9 cellular contexts compared by ENCODE assay signal in the genomic region with DNA sequence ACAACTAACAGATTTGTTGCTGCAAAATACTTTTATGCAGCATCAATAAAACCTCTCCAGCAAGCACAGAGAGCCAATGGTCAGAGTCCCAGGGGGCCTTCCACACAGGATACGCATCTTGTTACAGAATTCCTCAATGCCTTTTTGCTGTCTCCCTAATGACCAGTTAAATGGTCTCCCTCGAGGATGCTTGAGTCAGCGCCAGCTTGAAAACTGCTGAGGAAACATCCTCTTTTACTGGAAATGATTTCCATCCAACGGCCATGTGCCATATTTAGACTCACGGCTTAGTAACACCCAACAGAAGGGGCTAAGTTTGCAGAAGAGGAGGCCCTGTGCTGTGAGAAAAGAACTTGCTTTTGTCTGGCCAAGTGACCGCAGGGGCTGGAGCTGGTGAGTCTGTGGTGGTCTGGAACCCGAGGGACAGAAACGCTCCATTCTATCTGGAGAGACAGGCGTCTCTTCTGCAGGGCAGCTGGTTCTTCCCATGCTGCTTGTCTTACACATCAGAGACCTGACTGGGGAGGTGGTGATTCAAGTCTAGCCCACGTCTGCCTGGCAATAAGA.
DNase-seq lines count a peak whose midpoint lies in the region; ATAC-seq, FAIRE-seq and TF ChIP-seq lines count a peak whose summit lies in the region.
"Had no signal": no experiment of that assay in that cellular context is flagged by ENCODE, and none has a peak within 500 bp of the region (broad histone marks: within the 10 kb centered on the region; RNA-seq: fewer than 3 reads in every experiment).

No MANE protein-coding gene starts in this region.

- peak overlapping the region; percentile 56 for H3K9ac ChIP-seq in astrocyte (ENCODE audit: low read length)

- WGBS in aorta, 2 donors, result 41 to 43% methylated on average over 10 of the region's 10 CpGs
- WGBS in esophagus squamous epithelium, 2 donors, result 47 to 68% methylated on average over 8 to 9 of the region's 10 CpGs

- H2AFZ ChIP-seq in astrocyte (ENCODE audit: low read depth, low read length), result peak overlapping the region; percentile 29

- peak; percentile 9 for DNase-seq in SKM-1 treated with dmso at 0.1 percent for 144 hours (lab: John Stamatoyannopoulos, UW; ENCODE audit: unreplicated experiment)
- DNase-seq in SKM-1 (lab: John Stamatoyannopoulos, UW; ENCODE audit: unreplicated experiment), result no peak
- peak; percentile 97 for DNase-seq in astrocyte (ENCODE audit: low read depth)
- peak; percentile 8 for DNase-seq in left kidney (ENCODE audit: low read depth, low spot score)
- DNase-seq in aorta, result peak; percentile 85 to 89
- no peak for DNase-seq in GF-D8 (lab: John Stamatoyannopoulos, UW)
- no peak for DNase-seq in esophagus squamous epithelium (lab: John Stamatoyannopoulos, UW)
- DNase-seq: foreskin keratinocyte had no signal

- H3K27ac Mint-ChIP-seq in astrocyte (ENCODE audit: unreplicated experiment), result peak overlapping the region; percentile 79

- H3K27ac ChIP-seq in astrocyte (ENCODE audit: low read depth, low read length), result peak overlapping the region; percentile 87
- no peak overlapping the region for H3K27ac ChIP-seq in aorta (ENCODE audit: low read depth in 1 of 2, low read length in 2 of 2)
- H3K27ac ChIP-seq in esophagus squamous epithelium, result peak overlapping the region in 2 of 4 donors; percentile 41 to 49
- H3K27ac ChIP-seq: foreskin keratinocyte had no signal

- H4K20me1 ChIP-seq in astrocyte (ENCODE audit: insufficient read depth, low read length), result no peaks in the 10 kb centered on the region

- no peaks in the 10 kb centered on the region for H3K79me2 ChIP-seq in astrocyte (ENCODE audit: insufficient read depth, low read length)

- intact Hi-C loops in aorta (cut with DNase I), result loop anchor here in 1 of 2 donors (10.0 kb wide), 1 partner anchor 369 kb away; no protein-coding TSS in a partner anchor
- intact Hi-C loops in esophagus squamous epithelium (cut with DNase I), result no loop called here

- no peaks in the 10 kb centered on the region for H3K36me3 Mint-ChIP-seq in astrocyte (ENCODE audit: low read depth, unreplicated experiment)

- TF ChIP-seq CTCF in astrocyte (IDR thresholded peaks at IDR 0.05; ENCODE audit: insufficient read depth, low read depth, low read length) (no peak), esophagus squamous epithelium (IDR thresholded peaks at IDR 0.05) (no peak)

- FAIRE-seq in astrocyte (lab: Jason Lieb, UNC), result peak; percentile 98

- H3K4me1 ChIP-seq in astrocyte (ENCODE audit: insufficient read depth, low read length), result peaks cover 44% of the 10 kb centered on the region
- H3K4me1 ChIP-seq in aorta (ENCODE audit: control insufficient read depth in 1 of 2, insufficient read depth in 2 of 2, low read length in 2 of 2), result no peaks in the 10 kb centered on the region
- H3K4me1 ChIP-seq in esophagus squamous epithelium, result peaks cover 0 to 27% (median 9%) of the 10 kb centered on the region in 3 donors
- H3K4me1 ChIP-seq: foreskin keratinocyte had no signal

- H3K9me3 ChIP-seq in astrocyte (ENCODE audit: insufficient read depth, low read depth, low read length), result no peaks in the 10 kb centered on the region
- H3K9me3 ChIP-seq in aorta (ENCODE audit: control insufficient read depth, low read length), result peaks cover 3% of the 10 kb centered on the region
- H3K9me3 ChIP-seq in esophagus squamous epithelium, result no peaks in the 10 kb centered on the region

- H3K27me3 ChIP-seq in astrocyte (ENCODE audit: insufficient read depth, low read length) (no peaks in the 10 kb centered on the region), aorta (ENCODE audit: control insufficient read depth in 1 of 2, insufficient read depth in 2 of 2, low read length in 1 of 2) (no peaks in the 10 kb centered on the region), esophagus squamous epithelium (peaks cover 0 to 4% (median 0%) of the 10 kb centered on the region in 4 donors)
- H3K27me3 ChIP-seq: foreskin keratinocyte had no signal

- peak overlapping the region; percentile 65 for H3K4me2 ChIP-seq in astrocyte (ENCODE audit: low read length)

- H3K4me3 ChIP-seq in astrocyte (ENCODE audit: insufficient read depth, low read depth, low read length) (peak overlapping the region; percentile 16), aorta (ENCODE audit: low read length in 2 of 2) (no peak overlapping the region), esophagus squamous epithelium (no peak overlapping the region)

- H3K36me3 ChIP-seq in astrocyte (ENCODE audit: insufficient read depth, low read length), result no peaks in the 10 kb centered on the region
- H3K36me3 ChIP-seq in aorta (ENCODE audit: control insufficient read depth in 1 of 2, insufficient read depth in 2 of 2, low read length in 1 of 2), result no peaks in the 10 kb centered on the region
- no peaks in the 10 kb centered on the region for H3K36me3 ChIP-seq in esophagus squamous epithelium

- peaks cover 49% of the 10 kb centered on the region for H3K4me1 Mint-ChIP-seq in astrocyte (ENCODE audit: low read depth, unreplicated experiment)

- H3K9me3 Mint-ChIP-seq in astrocyte (ENCODE audit: unreplicated experiment), result peaks cover 2% of the 10 kb centered on the region

- ATAC-seq in aorta (ENCODE audit: low FRiP score) (peak; percentile 40), GM21381 (IDR thresholded peaks at IDR 0.05; ENCODE audit: unreplicated experiment) (no peak)
- ATAC-seq: foreskin keratinocyte had no signal

- H3K27me3 Mint-ChIP-seq in astrocyte (ENCODE audit: low read depth, unreplicated experiment), result no peaks in the 10 kb centered on the region

- H3K4me3 Mint-ChIP-seq in astrocyte (ENCODE audit: unreplicated experiment), result no peak overlapping the region

- no peak for TF ChIP-seq POLR2A in esophagus squamous epithelium (IDR thresholded peaks at IDR 0.05)

Comparison
In these comparisons a context has a peak if more than half of its experiments do, and no peak if none do; other contexts are left out.
1. DNase-seq: peak in SKM-1 treated with dmso at 0.1 percent for 144 hours (single experiment), astrocyte (single experiment), left kidney (single experiment) and aorta (2 of 2); none in SKM-1 (single experiment), GF-D8 (single experiment) and esophagus squamous epithelium (single experiment).